1 cellular context compared by ENCODE assay signal in genomic region chr14:24299255-24300191, GRCh38.
A peak's percentile ranks its signal among the peaks of the same experiment; 100 is the strongest.
TF ChIP-seq lines count a peak whose summit lies in the region.

Gene DHRS1 (minus strand): TSS chr14:24299780. CDS start chr14:24299106, 674 bp downstream.
Gene NOP9 (plus strand): TSS chr14:24299850. CDS start chr14:24299955, 105 bp downstream.

TF ChIP-seq in WTC11, 78 proteins besides CTCF, POLR2A, EP300 and RAD21 (continued from another document):
- TF ChIP-seq FOXP4 (CRISPR knock-in tag; IDR thresholded peaks at IDR 0.05) (peak; percentile 57; the same call in 1 of the 2 replicates), USF1 (CRISPR knock-in tag; IDR thresholded peaks at IDR 0.05) (peak; percentile 47; the same call in 1 of the 2 replicates), CREB1 (CRISPR knock-in tag; IDR thresholded peaks at IDR 0.05) (peak; percentile 89), ARID4B (CRISPR knock-in tag; IDR thresholded peaks at IDR 0.05; ENCODE audit: borderline replicate concordance) (peak; percentile 83; the same call in 1 of the 2 replicates), ZNF232 (CRISPR knock-in tag; IDR thresholded peaks at IDR 0.05) (0 out of 2 replicates have a peak, but pooled peaks have one; percentile 44), ZNF512 (CRISPR knock-in tag; IDR thresholded peaks at IDR 0.05; ENCODE audit: borderline replicate concordance) (no peak), ATF1 (CRISPR knock-in tag; IDR thresholded peaks at IDR 0.05) (peak; percentile 66; the same call in 1 of the 2 replicates), MAX (CRISPR knock-in tag; IDR thresholded peaks at IDR 0.05) (peak; percentile 71), FOXJ3 (CRISPR knock-in tag; IDR thresholded peaks at IDR 0.05; ENCODE audit: borderline replicate concordance) (no peak), TEAD1 (CRISPR knock-in tag; IDR thresholded peaks at IDR 0.05) (peak; percentile 44; the same call in 1 of the 2 replicates), E2F5 (CRISPR knock-in tag; IDR thresholded peaks at IDR 0.05) (peak; percentile 60), MXD4 (CRISPR knock-in tag; IDR thresholded peaks at IDR 0.05; ENCODE audit: borderline replicate concordance) (no peak), CREM (CRISPR knock-in tag; IDR thresholded peaks at IDR 0.05) (peak; percentile 99)
